ENCODE assay signal across 22 cellular contexts in the genomic region with DNA sequence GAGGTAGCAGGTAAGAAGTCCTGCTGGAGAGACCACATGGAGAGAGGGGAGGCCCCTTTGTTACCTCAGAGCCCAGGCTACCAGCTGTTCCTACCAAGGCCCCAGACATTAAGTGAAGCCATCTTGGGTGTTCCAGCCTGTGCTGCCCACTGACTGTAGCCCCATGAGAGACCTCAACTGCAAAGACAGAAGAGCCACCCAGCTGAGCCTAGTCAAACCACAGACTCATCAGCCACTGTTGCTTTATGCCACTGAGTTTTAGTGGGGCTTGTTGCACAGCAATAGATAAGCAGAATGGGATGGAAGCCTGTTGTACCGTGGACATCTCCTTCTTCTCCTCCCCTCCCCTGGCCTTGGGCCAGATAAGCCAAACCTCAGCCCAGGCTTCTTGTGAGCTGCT.
"Had no signal": no experiment of that assay in that cellular context is flagged by ENCODE, and none has a peak within 500 bp of the region (broad histone marks: within the 10 kb centered on the region; RNA-seq: fewer than 3 reads in every experiment).

No MANE protein-coding gene starts in this region.

- H3K9me3 ChIP-seq: MG63, SJCRH30 had no signal

- H3K36me3 ChIP-seq: MG63, SJCRH30 had no signal

- ATAC-seq: Panc1, PC-3, SK-N-SH treated with all-trans-retinoic acid at 6 μM for 48 hours had no signal

- H3K4me3 ChIP-seq: MG63, SJCRH30 had no signal

- H3K27ac ChIP-seq: RWPE1, SJCRH30 had no signal

- DNase-seq: IMR-90, Karpas-422, KG1, MG63, NCI-H1092, NCI-H1105 treated with DMSO at 0.1 percent for 48 hours, NCI-H1417 treated with DMSO at 0.1 percent for 48 hours, NCI-H146, NCI-H1694 treated with DMSO at 0.1 percent for 48 hours, NCI-H1930, NCI-H2081, NCI-H2107, NCI-H2227 treated with DMSO at 0.1 percent for 48 hours, NCI-H524, NCI-H69, NCI-H774, PC-3, SHP77 treated with DMSO at 0.1 percent for 48 hours, SJCRH30 had no signal
